ENCODE assay signal across 24 cellular contexts in the genomic region with DNA sequence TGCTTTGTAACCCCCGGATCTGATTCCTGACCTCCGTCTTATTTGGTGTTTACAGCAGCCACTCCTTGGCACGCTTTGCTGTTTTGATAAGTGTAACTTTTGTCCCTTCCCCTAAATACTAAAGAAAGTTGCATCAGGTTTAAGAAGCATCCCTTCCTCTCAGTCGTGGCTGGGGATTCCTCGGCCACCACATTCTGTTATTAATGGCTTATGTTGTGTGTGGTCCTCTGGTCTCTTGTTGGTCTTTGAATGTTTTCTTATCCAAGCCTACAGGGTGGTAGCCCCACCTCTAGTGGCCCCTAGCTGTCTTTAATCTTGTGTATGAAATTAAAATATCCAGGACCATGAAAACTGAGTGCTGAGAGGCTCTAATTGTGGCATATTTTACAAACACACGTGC. TPM values are rescaled to one million over a fixed set of nuclear protein-coding genes. Genes with fewer than 3 reads are reported as not detected.
"Had no signal": no experiment of that assay in that cellular context is flagged by ENCODE, and none has a peak within 500 bp of the region (broad histone marks: within the 10 kb centered on the region; RNA-seq: fewer than 3 reads in every experiment).

No MANE protein-coding gene starts in this region.

- H3K27ac ChIP-seq: epithelial cell of prostate, gastrocnemius medialis, lower lobe of right lung, prostate gland, right atrium auricular region, tibial artery had no signal

- H3K9me3 ChIP-seq: gastrocnemius medialis, lower lobe of right lung, prostate gland, right atrium auricular region, tibial artery had no signal

- H3K36me3 ChIP-seq: gastrocnemius medialis, lower lobe of right lung, prostate gland, right atrium auricular region, tibial artery had no signal

- H3K4me3 Mint-ChIP-seq: dendritic cell treated with granulocyte-macrophage colony-stimulating factor and Interleukin-4, amounts not matched to agents 40 ng/mL and 50 ng/mL, for 4 days; endodermal cell; naive thymus-derived CD4-positive, alpha-beta T cell; nephron; stimulated activated effector memory CD8-positive, alpha-beta T cell treated with anti-CD3 and anti-CD28 coated beads, Interleukin-12 subunit alpha, Interleukin-12 subunit beta, amount 100 ng/mL, for 72 hours; stimulated activated naive CD8-positive, alpha-beta T cell treated with anti-CD3 and anti-CD28 coated beads, Interleukin-15, amount 100 ng/mL, for 72 hours; type B pancreatic cell had no signal

- DNase-seq: effector CD8-positive, alpha-beta T cell; endodermal cell; foreskin fibroblast; gastrocnemius medialis; head of caudate nucleus; left ventricle myocardium superior; lower lobe of right lung; naive thymus-derived CD4-positive, alpha-beta T cell; nucleus accumbens; stimulated activated CD4-positive, alpha-beta T cell treated with anti-CD3 and anti-CD28 coated beads, Interleukin-2, amount 100 ng/mL, for 24 hours; stimulated activated CD4-positive, alpha-beta T cell treated with anti-CD3 and anti-CD28 coated beads, Interleukin-4, amount 100 ng/mL, for 24 hours; stimulated activated naive CD8-positive, alpha-beta T cell treated with anti-CD3 and anti-CD28 coated beads, Interleukin-15, amount 100 ng/mL, for 72 hours; tibial artery had no signal

- H3K4me3 ChIP-seq: gastrocnemius medialis, lower lobe of right lung, prostate gland, right atrium auricular region, tibial artery had no signal

- H3K27ac Mint-ChIP-seq: endodermal cell; nephron; stimulated activated effector memory CD8-positive, alpha-beta T cell treated with anti-CD3 and anti-CD28 coated beads, Interleukin-12 subunit alpha, Interleukin-12 subunit beta, amount 100 ng/mL, for 72 hours; stimulated activated naive CD8-positive, alpha-beta T cell treated with anti-CD3 and anti-CD28 coated beads, Interleukin-15, amount 100 ng/mL, for 72 hours; type B pancreatic cell had no signal

- H3K4me1 Mint-ChIP-seq: endodermal cell; stimulated activated effector memory CD8-positive, alpha-beta T cell treated with anti-CD3 and anti-CD28 coated beads, Interleukin-12 subunit alpha, Interleukin-12 subunit beta, amount 100 ng/mL, for 72 hours had no signal

- H3K36me3 Mint-ChIP-seq: naive thymus-derived CD4-positive, alpha-beta T cell; stimulated activated effector memory CD8-positive, alpha-beta T cell treated with anti-CD3 and anti-CD28 coated beads, Interleukin-12 subunit alpha, Interleukin-12 subunit beta, amount 100 ng/mL, for 72 hours; type B pancreatic cell had no signal

- H3K27me3 ChIP-seq: gastrocnemius medialis, right atrium auricular region had no signal

- ATAC-seq: esophagus mucosa; gastrocnemius medialis; left ventricle myocardium superior; lower lobe of right lung; naive thymus-derived CD4-positive, alpha-beta T cell; sciatic nerve; stimulated activated effector memory CD8-positive, alpha-beta T cell treated with anti-CD3 and anti-CD28 coated beads, Interleukin-12 subunit alpha, Interleukin-12 subunit beta, amount 100 ng/mL, for 72 hours had no signal

- H3K9me3 Mint-ChIP-seq: dendritic cell treated with granulocyte-macrophage colony-stimulating factor and Interleukin-4, amounts not matched to agents 40 ng/mL and 50 ng/mL, for 4 days; endodermal cell; naive thymus-derived CD4-positive, alpha-beta T cell; nephron; stimulated activated effector memory CD8-positive, alpha-beta T cell treated with anti-CD3 and anti-CD28 coated beads, Interleukin-12 subunit alpha, Interleukin-12 subunit beta, amount 100 ng/mL, for 72 hours; stimulated activated naive CD8-positive, alpha-beta T cell treated with anti-CD3 and anti-CD28 coated beads, Interleukin-15, amount 100 ng/mL, for 72 hours; type B pancreatic cell had no signal

- H3K4me1 ChIP-seq: lower lobe of right lung, prostate gland, tibial artery had no signal

- H3K27me3 Mint-ChIP-seq: dendritic cell treated with granulocyte-macrophage colony-stimulating factor and Interleukin-4, amounts not matched to agents 40 ng/mL and 50 ng/mL, for 4 days; stimulated activated naive CD8-positive, alpha-beta T cell treated with anti-CD3 and anti-CD28 coated beads, Interleukin-15, amount 100 ng/mL, for 72 hours had no signal

RNA-seq across cellular contexts. Expression of gene FNDC1, which starts 37.5 kb away (rescaled TPM):
- total RNA-seq: mononuclear cell; naive thymus-derived CD4-positive, alpha-beta T cell had no signal
- polyA plus RNA-seq: keratinocyte; naive thymus-derived CD4-positive, alpha-beta T cell had no signal
